30 cellular contexts compared by ENCODE assay signal in the genomic region with DNA sequence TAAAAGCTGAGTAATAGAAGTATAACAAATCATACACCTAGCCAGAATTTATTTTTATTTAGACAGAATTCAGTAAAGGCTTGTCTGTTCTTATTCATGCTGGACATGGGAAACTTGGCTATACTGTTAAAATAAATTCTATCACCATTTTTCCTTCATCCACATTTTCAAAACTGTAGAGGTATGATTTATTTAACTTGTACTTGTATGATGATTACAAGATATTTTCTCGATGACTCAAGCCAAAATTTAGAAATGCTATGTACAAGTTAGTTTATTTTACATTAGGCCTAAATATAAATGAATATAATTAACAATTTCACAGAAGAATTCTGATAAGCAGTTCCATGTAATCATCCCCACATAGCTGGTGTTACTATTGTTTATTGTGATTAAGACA.
"Had no signal": no experiment of that assay in that cellular context is flagged by ENCODE, and none has a peak within 500 bp of the region (broad histone marks: within the 10 kb centered on the region; RNA-seq: fewer than 3 reads in every experiment).

No MANE protein-coding gene starts in this region.

- H3K36me3 Mint-ChIP-seq: activated naive CD8-positive, alpha-beta T cell had no signal

- ATAC-seq: activated CD4-positive, CD25-positive, alpha-beta regulatory T cell treated with anti-CD3 and anti-CD28 coated beads, Interleukin-2, amount 50 U/mL, for 24 hours; activated CD8-positive, alpha-beta T cell treated with anti-CD3 and anti-CD28 coated beads for 36 hours; activated T-cell treated with anti-CD3 and anti-CD28 coated beads, Interleukin-2, amount 50 U/mL, for 4 hours; activated T-helper 17 cell treated with anti-CD3 and anti-CD28 coated beads, Interleukin-2, amount 50 U/mL, for 72 hours; body of pancreas; gastroesophageal sphincter; heart right ventricle; T-helper 17 cell had no signal

- DNase-seq: activated B cell treated with CpG ODN at 0.5 μM for 24 hours; activated CD4-positive, alpha-beta T cell treated with anti-CD3 and anti-CD28 coated beads for 48 hours; activated CD4-positive, alpha-beta T cell treated with anti-CD3 and anti-CD28 coated beads, Interleukin-2, amount 50 U/mL, for 1 hour; activated CD4-positive, alpha-beta T cell treated with anti-CD3 and anti-CD28 coated beads, Interleukin-2, amount 50 U/mL, for 48 hours; activated CD8-positive, alpha-beta memory T cell treated with anti-CD3 and anti-CD28 coated beads for 24 hours; activated CD8-positive, alpha-beta T cell treated with anti-CD3 and anti-CD28 coated beads for 36 hours; activated effector memory CD4-positive, alpha-beta T cell treated with Interleukin-2 at 50 U/mL for 16 hours; activated gamma-delta T cell treated with Interleukin-2 at 50 U/mL for 16 hours; activated naive CD4-positive, alpha-beta T cell treated with anti-CD3 and anti-CD28 coated beads, Interleukin-2, amount 50 U/mL, for 16 hours; activated naive CD4-positive, alpha-beta T cell treated with Interleukin-2 at 50 U/mL for 16 hours; activated T-cell treated with anti-CD3 and anti-CD28 coated beads, Interleukin-2, amount 50 U/mL, for 4 hours; adrenal gland; amygdala; aorta; body of pancreas; caudate nucleus; colonic mucosa; effector CD8-positive, alpha-beta T cell; esophagus squamous epithelium; foreskin melanocyte; heart right ventricle; T-helper 1 cell; T-helper 17 cell; T1000; WERI-Rb-1 had no signal

- H3K27me3 Mint-ChIP-seq: activated B cell treated with CpG ODN at 0.5 μM for 24 hours; activated T-helper 17 cell treated with anti-CD3 and anti-CD28 coated beads, Interleukin-2, amount 50 U/mL, for 72 hours; T-helper 17 cell had no signal

- H3K27ac Mint-ChIP-seq: activated B cell treated with CpG ODN at 0.5 μM for 24 hours; activated CD8-positive, alpha-beta T cell treated with anti-CD3 and anti-CD28 coated beads for 36 hours; activated naive CD8-positive, alpha-beta T cell; activated T-helper 17 cell treated with anti-CD3 and anti-CD28 coated beads, Interleukin-2, amount 50 U/mL, for 72 hours; T-helper 17 cell; T-helper 2 cell treated with Interferon-gamma antibody and Interleukin-4, amounts not matched to agents 5 μg/mL and 100 μg/mL, for 36 hours had no signal

- H3K4me3 ChIP-seq: adrenal gland, body of pancreas, colonic mucosa, esophagus squamous epithelium, gastroesophageal sphincter, heart right ventricle had no signal

- H3K4me1 Mint-ChIP-seq: activated B cell treated with CpG ODN at 0.5 μM for 24 hours; activated T-helper 17 cell treated with anti-CD3 and anti-CD28 coated beads, Interleukin-2, amount 50 U/mL, for 72 hours; T-helper 17 cell had no signal

- H3K9me3 Mint-ChIP-seq: activated B cell treated with CpG ODN at 0.5 μM for 24 hours; activated CD8-positive, alpha-beta T cell treated with anti-CD3 and anti-CD28 coated beads for 36 hours; activated T-cell treated with anti-CD3 and anti-CD28 coated beads, Interleukin-2, amount 50 U/mL, for 4 hours; activated T-helper 17 cell treated with anti-CD3 and anti-CD28 coated beads, Interleukin-2, amount 50 U/mL, for 72 hours; T-helper 2 cell treated with Interferon-gamma antibody and Interleukin-4, amounts not matched to agents 5 μg/mL and 100 μg/mL, for 36 hours had no signal

- H3K4me3 Mint-ChIP-seq: activated B cell treated with CpG ODN at 0.5 μM for 24 hours; activated CD8-positive, alpha-beta T cell treated with anti-CD3 and anti-CD28 coated beads for 36 hours; activated naive CD8-positive, alpha-beta T cell; activated T-cell treated with anti-CD3 and anti-CD28 coated beads, Interleukin-2, amount 50 U/mL, for 4 hours; activated T-helper 17 cell treated with anti-CD3 and anti-CD28 coated beads, Interleukin-2, amount 50 U/mL, for 72 hours; T-helper 17 cell; T-helper 2 cell treated with Interferon-gamma antibody and Interleukin-4, amounts not matched to agents 5 μg/mL and 100 μg/mL, for 36 hours had no signal
